In the genomic region with DNA sequence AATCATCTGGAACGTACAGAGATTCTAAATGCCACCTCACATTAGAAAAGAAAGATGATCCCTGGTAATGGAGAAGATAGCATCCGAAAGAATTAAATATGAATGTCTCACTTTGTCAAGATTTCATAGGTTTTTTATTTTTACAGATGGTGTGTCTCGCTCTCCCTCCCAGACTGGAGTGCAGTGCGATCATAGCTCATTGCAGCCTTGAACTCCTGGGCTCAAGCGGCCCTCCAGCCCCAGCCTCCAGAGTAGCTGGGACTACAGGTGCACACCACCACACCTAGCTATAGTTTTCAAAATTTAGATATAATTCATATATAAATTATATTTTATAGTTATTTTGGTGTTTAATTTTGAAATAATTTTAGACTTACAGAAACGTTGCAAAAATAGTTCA, we compare ENCODE assay signal across 19 cellular contexts. TPM values are rescaled to one million over a fixed set of nuclear protein-coding genes. Genes with fewer than 3 reads are reported as not detected.
A peak's percentile ranks its signal among the peaks of the same experiment; 100 is the strongest.
DNase-seq lines count a peak whose midpoint lies in the region; ATAC-seq and TF ChIP-seq lines count a peak whose summit lies in the region.
"Had no signal": no experiment of that assay in that cellular context is flagged by ENCODE, and none has a peak within 500 bp of the region (broad histone marks: within the 10 kb centered on the region; RNA-seq: fewer than 3 reads in every experiment).

No MANE protein-coding gene starts in this region.

- RAD21 ChIA-PET in HCT116 (lab: Charles Lee; ENCODE audit: low non-redundant PET in 1 of 2, low total read pairs in 2 of 2, uncharacterized antibody in 2 of 2, unreplicated experiment in 2 of 2), result no interaction called here

- H3K4me2 ChIP-seq in HCT116 (ENCODE audit: low read length) (peak overlapping the region; percentile 76), SU-DHL-6 (ENCODE audit: low read depth, low read length, poor library complexity, severe bottlenecking) (no peak overlapping the region)

- H3F3A ChIP-seq in SU-DHL-6 (ENCODE audit: insufficient read depth), result no peaks in the 10 kb centered on the region

- no peaks in the 10 kb centered on the region for H3K9me2 ChIP-seq in HCT116 (ENCODE audit: insufficient read depth)
- no peaks in the 10 kb centered on the region for H3K9me2 ChIP-seq in SU-DHL-6 (replicated peaks; ENCODE audit: insufficient read depth, low read length)

- H3K4me1 ChIP-seq in HCT116 (ENCODE audit: control insufficient read depth in 1 of 2, insufficient read depth in 2 of 2, low read length in 2 of 2), result peaks cover 9 to 31% of the 10 kb centered on the region in 2 experiments; a peak in 3 of 4 replicates
- no peaks in the 10 kb centered on the region for H3K4me1 ChIP-seq in neuron (ENCODE audit: insufficient read depth, low read length)
- no peaks in the 10 kb centered on the region for H3K4me1 ChIP-seq in ascending aorta
- H3K4me1 ChIP-seq: gastroesophageal sphincter, left ventricle myocardium inferior, upper lobe of left lung had no signal

- POLR2A ChIA-PET in activated CD8-positive, alpha-beta T cell treated with anti-CD3 and anti-CD28 coated beads for 36 hours (lab: Charles Lee), result interaction anchor here (0.7 to 1.3 kb wide), 2 partner anchors 21 to 547 kb away, joined by 4 to 6 read pairs; no protein-coding TSS in a partner anchor
- POLR2A ChIA-PET in activated CD8-positive, alpha-beta T cell treated with anti-CD3 and anti-CD28 coated beads, Interleukin-2, amount 10 ng/mL, durations not matched to agents 7 days and 5 days (lab: Charles Lee), result no interaction called here
- POLR2A ChIA-PET in HCT116 (lab: Charles Lee), result interaction anchor here (0.7 to 5.6 kb wide), 5 partner anchors 9 to 96 kb away, joined by 3 to 86 read pairs (median 6); a partner anchor contains a TSS

- no peaks in the 10 kb centered on the region for H3K9me3 Mint-ChIP-seq in activated CD8-positive, alpha-beta T cell treated with anti-CD3 and anti-CD28 coated beads for 36 hours
- H3K9me3 Mint-ChIP-seq in activated CD8-positive, alpha-beta T cell treated with anti-CD3 and anti-CD28 coated beads, Interleukin-2, amount 10 ng/mL, durations not matched to agents 7 days and 5 days (ENCODE audit: insufficient read depth), result no peaks in the 10 kb centered on the region
- H3K9me3 Mint-ChIP-seq: CD4-positive, CD25-positive, alpha-beta regulatory T cell had no signal

- H3K36me3 Mint-ChIP-seq in activated CD8-positive, alpha-beta T cell treated with anti-CD3 and anti-CD28 coated beads for 36 hours (ENCODE audit: low read depth), result no peaks in the 10 kb centered on the region
- peaks cover 3% of the 10 kb centered on the region for H3K36me3 Mint-ChIP-seq in activated CD8-positive, alpha-beta T cell treated with anti-CD3 and anti-CD28 coated beads, Interleukin-2, amount 10 ng/mL, durations not matched to agents 7 days and 5 days (ENCODE audit: low read depth)
- H3K36me3 Mint-ChIP-seq: CD4-positive, CD25-positive, alpha-beta regulatory T cell; stimulated activated naive B cell treated with anti-CD40 and anti-IgM and Interleukin-4, amounts not matched to agents 10 μg/mL and 1 μg/mL and 100 μg/mL, for 72 hours had no signal

- no peak for TF ChIP-seq CTCF in activated CD8-positive, alpha-beta T cell treated with anti-CD3 and anti-CD28 coated beads for 36 hours (IDR thresholded peaks at IDR 0.05)
- TF ChIP-seq CTCF in HCT116 (IDR thresholded peaks at IDR 0.05 in 2 of 3, conservative IDR thresholded peaks at IDR 0.05 in 1 of 3; ENCODE audit: borderline replicate concordance in 1 of 3, insufficient read depth in 1 of 3, low read depth in 2 of 3, low read length in 2 of 3) (no peak), SU-DHL-6 (IDR thresholded peaks at IDR 0.05; ENCODE audit: insufficient read depth, low read length, poor library complexity, severe bottlenecking) (no peak), ascending aorta (IDR thresholded peaks at IDR 0.05) (no peak)

- no peaks in the 10 kb centered on the region for H3K4me1 Mint-ChIP-seq in activated CD8-positive, alpha-beta T cell treated with anti-CD3 and anti-CD28 coated beads for 36 hours (ENCODE audit: low read depth)
- no peaks in the 10 kb centered on the region for H3K4me1 Mint-ChIP-seq in activated CD8-positive, alpha-beta T cell treated with anti-CD3 and anti-CD28 coated beads, Interleukin-2, amount 10 ng/mL, durations not matched to agents 7 days and 5 days (ENCODE audit: low read depth)

- H3K27ac Mint-ChIP-seq in activated CD8-positive, alpha-beta T cell treated with anti-CD3 and anti-CD28 coated beads for 36 hours, result no peak overlapping the region
- no peak overlapping the region for H3K27ac Mint-ChIP-seq in activated CD8-positive, alpha-beta T cell treated with anti-CD3 and anti-CD28 coated beads, Interleukin-2, amount 10 ng/mL, durations not matched to agents 7 days and 5 days
- H3K27ac Mint-ChIP-seq: CD4-positive, CD25-positive, alpha-beta regulatory T cell; stimulated activated naive B cell treated with anti-CD40 and anti-IgM and Interleukin-4, amounts not matched to agents 10 μg/mL and 1 μg/mL and 100 μg/mL, for 72 hours had no signal

- peaks cover 25% of the 10 kb centered on the region for H3K79me2 ChIP-seq in HCT116 (ENCODE audit: insufficient read depth, low read length)
- H3K79me2 ChIP-seq in SU-DHL-6 (ENCODE audit: insufficient read depth, low read length), result no peaks in the 10 kb centered on the region

- no peak for TF ChIP-seq RAD21 in HCT116 (IDR thresholded peaks at IDR 0.05; ENCODE audit: low read depth)

- H3K36me3 ChIP-seq in HCT116 (ENCODE audit: control insufficient read depth in 1 of 2, insufficient read depth in 2 of 2, low read length in 2 of 2), result no peaks in the 10 kb centered on the region
- H3K36me3 ChIP-seq in SU-DHL-6 (ENCODE audit: low read length), result no peaks in the 10 kb centered on the region
- H3K36me3 ChIP-seq in neuron (ENCODE audit: insufficient read depth, low read length), result no peaks in the 10 kb centered on the region
- no peaks in the 10 kb centered on the region for H3K36me3 ChIP-seq in ascending aorta
- H3K36me3 ChIP-seq: gastroesophageal sphincter, left ventricle myocardium inferior, SJSA1, upper lobe of left lung had no signal

- H3K9me3 ChIP-seq in HCT116 (ENCODE audit: control insufficient read depth in 1 of 2, insufficient read depth in 1 of 2, low read depth in 1 of 2, low read length in 2 of 2) (no peaks in the 10 kb centered on the region), SU-DHL-6 (ENCODE audit: insufficient read depth, low read length) (no peaks in the 10 kb centered on the region), neuron (ENCODE audit: low read length) (no peaks in the 10 kb centered on the region), ascending aorta (no peaks in the 10 kb centered on the region)
- H3K9me3 ChIP-seq: gastroesophageal sphincter, left ventricle myocardium inferior, SJSA1, upper lobe of left lung had no signal

- CTCF ChIA-PET in activated CD8-positive, alpha-beta T cell treated with anti-CD3 and anti-CD28 coated beads for 36 hours (lab: Charles Lee), result interaction anchor here (0.9 to 1.8 kb wide), 5 partner anchors 10 to 144 kb away, joined by 3 to 8 read pairs (median 4); no protein-coding TSS in a partner anchor
- CTCF ChIA-PET in activated CD8-positive, alpha-beta T cell treated with anti-CD3 and anti-CD28 coated beads, Interleukin-2, amount 10 ng/mL, durations not matched to agents 7 days and 5 days (lab: Charles Lee), result interaction anchor here (0.9 kb wide), 1 partner anchor 20 kb away, joined by 3 read pairs; no protein-coding TSS in a partner anchor
- CTCF ChIA-PET in HCT116 (lab: Charles Lee), result interaction anchor here (1.1 to 2.0 kb wide), 4 partner anchors 15 to 43 kb away, joined by 3 to 18 read pairs (median 5); a partner anchor contains a TSS

- H3K4me3 ChIP-seq in HCT116 (replicated peaks in 1 of 2; ENCODE audit: low read depth in 1 of 2, low read length in 2 of 2) (peak overlapping the region; percentile 66 to 96), SU-DHL-6 (ENCODE audit: insufficient read depth, low read length, poor library complexity, severe bottlenecking) (no peak overlapping the region), neuron (ENCODE audit: low read length) (peak overlapping the region; percentile 25), ascending aorta (no peak overlapping the region)
- H3K4me3 ChIP-seq: coronary artery, gastroesophageal sphincter, left ventricle myocardium inferior, SJSA1 had no signal

- ATAC-seq in activated CD8-positive, alpha-beta T cell treated with anti-CD3 and anti-CD28 coated beads for 36 hours, result no peak
- ATAC-seq in activated CD8-positive, alpha-beta T cell treated with anti-CD3 and anti-CD28 coated beads, Interleukin-2, amount 10 ng/mL, durations not matched to agents 7 days and 5 days, result no peak
- ATAC-seq in HCT116, result peak; percentile 57
- no peak for ATAC-seq in HG03342 (IDR thresholded peaks at IDR 0.05; ENCODE audit: unreplicated experiment)
- ATAC-seq: gastroesophageal sphincter had no signal

- H3K27me3 ChIP-seq in HCT116 (ENCODE audit: insufficient read depth, low read length), result no peaks in the 10 kb centered on the region
- no peaks in the 10 kb centered on the region for H3K27me3 ChIP-seq in SU-DHL-6 (ENCODE audit: low read length)
- H3K27me3 ChIP-seq in neuron (ENCODE audit: insufficient read depth, low read length), result no peaks in the 10 kb centered on the region
- no peaks in the 10 kb centered on the region for H3K27me3 ChIP-seq in ascending aorta
- H3K27me3 ChIP-seq: gastroesophageal sphincter, SJSA1, upper lobe of left lung had no signal

- H3K27me3 Mint-ChIP-seq in activated CD8-positive, alpha-beta T cell treated with anti-CD3 and anti-CD28 coated beads for 36 hours, result no peaks in the 10 kb centered on the region
- H3K27me3 Mint-ChIP-seq in activated CD8-positive, alpha-beta T cell treated with anti-CD3 and anti-CD28 coated beads, Interleukin-2, amount 10 ng/mL, durations not matched to agents 7 days and 5 days (ENCODE audit: low read depth), result no peaks in the 10 kb centered on the region

- peak; percentile 11 for TF ChIP-seq POLR2A in HCT116 (IDR thresholded peaks at IDR 0.05; ENCODE audit: borderline replicate concordance, extremely low read depth, insufficient read depth, insufficient read length)

- H3K9ac ChIP-seq in HCT116 (ENCODE audit: low read length) (peak overlapping the region; percentile 83), SU-DHL-6 (ENCODE audit: low read length) (no peak overlapping the region)

- peak overlapping the region; percentile 84 for H2AFZ ChIP-seq in HCT116 (ENCODE audit: low read depth, low read length, poor library complexity, severe bottlenecking)
- H2AFZ ChIP-seq in SU-DHL-6 (ENCODE audit: low read depth, low read length, severe bottlenecking), result peak overlapping the region; percentile 33
- peak overlapping the region; percentile 20 for H2AFZ ChIP-seq in neuron (ENCODE audit: low read depth, low read length)

- intact Hi-C loops in activated CD8-positive, alpha-beta T cell treated with anti-CD3 and anti-CD28 coated beads for 36 hours (cut with micrococcal nuclease), result no loop called here
- intact Hi-C loops in HCT116 (cut with micrococcal nuclease), result no loop called here
- intact Hi-C loops in ascending aorta (cut with DNase I), result no loop called here

- H4K20me1 ChIP-seq in HCT116 (ENCODE audit: insufficient read depth), result no peaks in the 10 kb centered on the region
- H4K20me1 ChIP-seq in SU-DHL-6 (ENCODE audit: low read depth, low read length), result no peaks in the 10 kb centered on the region

- H3K4me3 Mint-ChIP-seq in activated CD8-positive, alpha-beta T cell treated with anti-CD3 and anti-CD28 coated beads for 36 hours, result peak overlapping the region; percentile 63
- H3K4me3 Mint-ChIP-seq in activated CD8-positive, alpha-beta T cell treated with anti-CD3 and anti-CD28 coated beads, Interleukin-2, amount 10 ng/mL, durations not matched to agents 7 days and 5 days, result no peak overlapping the region
- H3K4me3 Mint-ChIP-seq: CD4-positive, CD25-positive, alpha-beta regulatory T cell had no signal

- BruUV-seq in HCT116 (replicated peaks; lab: Mats Ljungman, UMichigan), result TSS peak; percentile 77

- H3K27ac ChIP-seq in HCT116 (ENCODE audit: low read depth, low read length) (peak overlapping the region; percentile 72), SU-DHL-6 (ENCODE audit: low read depth, low read length) (no peak overlapping the region), ascending aorta (no peak overlapping the region)
- H3K27ac ChIP-seq: coronary artery, gastroesophageal sphincter, left ventricle myocardium inferior, SJSA1, upper lobe of left lung had no signal

- no peak for DNase-seq in activated CD8-positive, alpha-beta T cell treated with anti-CD3 and anti-CD28 coated beads for 36 hours
- no peak for DNase-seq in activated CD8-positive, alpha-beta T cell treated with anti-CD3 and anti-CD28 coated beads, Interleukin-2, amount 10 ng/mL, durations not matched to agents 7 days and 5 days
- DNase-seq in HCT116 (ENCODE audit: low read depth, low spot score) (no peak), ascending aorta (ENCODE audit: low spot score in 2 of 2) (no peak), SIG-M5 treated with dmso at 0.1 percent for 504 hours (lab: John Stamatoyannopoulos, UW; ENCODE audit: unreplicated experiment) (no peak)
- DNase-seq: activated effector memory CD4-positive, alpha-beta T cell treated with anti-CD3 and anti-CD28 coated beads, Interleukin-2, amount 50 U/mL, for 16 hours; CD4-positive, CD25-positive, alpha-beta regulatory T cell; left ventricle myocardium inferior; NCI-H187; NCI-H446 treated with DMSO at 0.1 percent for 48 hours; stimulated activated naive B cell treated with anti-CD40 and anti-IgM and Interleukin-4, amounts not matched to agents 10 μg/mL and 1 μg/mL and 100 μg/mL, for 72 hours; T-helper 9 cell; upper lobe of left lung had no signal

RNA-seq across cellular contexts. Expression of a gene that starts 16.7 kb away (rescaled TPM):
- 10 to 100 TPM; 32.0 to 36.3 TPM for total RNA-seq in activated CD8-positive, alpha-beta T cell treated with anti-CD3 and anti-CD28 coated beads for 36 hours
- total RNA-seq in activated CD8-positive, alpha-beta T cell treated with anti-CD3 and anti-CD28 coated beads, Interleukin-2, amount 10 ng/mL, durations not matched to agents 7 days and 5 days, result 10 to 100 TPM; 51.0 to 61.7 TPM
- total RNA-seq in HCT116 (2021; ENCODE audit: unreplicated experiment) (148 TPM), ascending aorta (671 TPM)
- 134 TPM in 2 replicates for polyA plus RNA-seq in HCT116 (2012)

RNA-seq across cellular contexts. Expression of a gene that starts 43.0 kb away (rescaled TPM):
- 1 to 10 TPM; 3.6 to 5.8 TPM for total RNA-seq in activated CD8-positive, alpha-beta T cell treated with anti-CD3 and anti-CD28 coated beads for 36 hours
- total RNA-seq in activated CD8-positive, alpha-beta T cell treated with anti-CD3 and anti-CD28 coated beads, Interleukin-2, amount 10 ng/mL, durations not matched to agents 7 days and 5 days, result under 1 TPM; 0.76 to 0.87 TPM
- 65.6 TPM for total RNA-seq in HCT116 (2021; ENCODE audit: unreplicated experiment)
- 53.2 and 56.6 TPM in 2 replicates for polyA plus RNA-seq in HCT116 (2012)
- 1,262 TPM for total RNA-seq in ascending aorta

RNA-seq across cellular contexts. Expression of a gene that starts 58.4 kb away (rescaled TPM):
- under 1 TPM; 0.09 to 0.29 TPM for total RNA-seq in activated CD8-positive, alpha-beta T cell treated with anti-CD3 and anti-CD28 coated beads for 36 hours
- not detected for total RNA-seq in activated CD8-positive, alpha-beta T cell treated with anti-CD3 and anti-CD28 coated beads, Interleukin-2, amount 10 ng/mL, durations not matched to agents 7 days and 5 days
- total RNA-seq in HCT116 (2021; ENCODE audit: unreplicated experiment) (8.9 TPM), ascending aorta (1.3 TPM)
- 9.9 and 10.7 TPM in 2 replicates for polyA plus RNA-seq in HCT116 (2012)
- total RNA-seq: CD4-positive, CD25-positive, alpha-beta regulatory T cell had no signal

Comparison
In these comparisons a context has a peak if more than half of its experiments do, and no peak if none do; other contexts are left out.
1. H2AFZ ChIP-seq: peak in every context shown above with its lines; median percentile 84 in HCT116; 33 in SU-DHL-6; 20 in neuron.
2. H3K4me3 ChIP-seq: peak in HCT116 (2 of 2) and neuron (single experiment); none in SU-DHL-6 (single experiment) and ascending aorta (0 of 2).
3. RNA of a gene that starts 43.0 kb away (total RNA-seq): 1,262 TPM in ascending aorta (single experiment); 65.6 TPM in HCT116 (single experiment), 3.6 to 5.8 TPM in activated CD8-positive, alpha-beta T cell treated with anti-CD3 and anti-CD28 coated beads for 36 hours and 0.76 to 0.87 TPM in activated CD8-positive, alpha-beta T cell treated with anti-CD3 and anti-CD28 coated beads, Interleukin-2, amount 10 ng/mL, durations not matched to agents 7 days and 5 days; every median in the first group is over 10 times any median in the second.